In genomic region chr4:54116246-54116645, GRCh38 we compare ENCODE assay signal across 19 cellular contexts. TPM values are rescaled to one million over a fixed set of nuclear protein-coding genes. Genes with fewer than 3 reads are reported as not detected.
"Had no signal": no experiment of that assay in that cellular context is flagged by ENCODE, and none has a peak within 500 bp of the region (broad histone marks: within the 10 kb centered on the region; RNA-seq: fewer than 3 reads in every experiment).

No MANE protein-coding gene starts in this region.

RNA-seq across cellular contexts. Expression of gene GSX2, which starts 16.3 kb away (rescaled TPM):
- total RNA-seq: activated naive CD4-positive, alpha-beta T cell treated with anti-CD3 and anti-CD28 coated beads for 36 hours; activated naive CD4-positive, alpha-beta T cell treated with anti-CD3 and anti-CD28 coated beads, Interleukin-2, amount 50 U/mL, for 72 hours; activated naive CD8-positive, alpha-beta T cell treated with anti-CD3 and anti-CD28 coated beads for 36 hours; activated naive CD8-positive, alpha-beta T cell treated with anti-CD3 and anti-CD28 coated beads, Interleukin-2, amount 10 ng/mL, durations not matched to agents 7 days and 5 days; activated T-cell treated with anti-CD3 and anti-CD28 coated beads, Interleukin-2, amount 50 U/mL, for 4 hours; activated T-cell treated with anti-CD3 and anti-CD28 coated beads, Interleukin-2, amount 50 U/mL, for 72 hours; activated T-helper 1 cell treated with anti-CD3 and anti-CD28 coated beads, Interleukin-12 subunit alpha, Interleukin-12 subunit beta, Interleukin-2, Interleukin-4 antibody, amounts not matched to agents 30 ng/mL and 10 ng/mL and 1 ng/mL, durations not matched to agents 14 hours and 24 hours and 36 hours; activated T-helper 17 cell treated with anti-CD3 and anti-CD28 coated beads, Interleukin-2, amount 50 U/mL, for 72 hours; activated T-helper 2 cell treated with anti-CD3 and anti-CD28 coated beads, Interferon-gamma antibody, Interleukin-2, Interleukin-4, amounts not matched to agents 10 μg/mL and 5 μg/mL and 100 μg/mL, durations not matched to agents 14 hours and 24 hours and 36 hours; adrenal gland; aorta; ascending aorta; body of pancreas; breast epithelium; bronchial epithelial cell; cardiac muscle cell; cardiac septum; cerebellum had no signal
- polyA plus RNA-seq: adipose tissue, adrenal gland, aorta, cardiac muscle cell had no signal
